In the genomic region with DNA sequence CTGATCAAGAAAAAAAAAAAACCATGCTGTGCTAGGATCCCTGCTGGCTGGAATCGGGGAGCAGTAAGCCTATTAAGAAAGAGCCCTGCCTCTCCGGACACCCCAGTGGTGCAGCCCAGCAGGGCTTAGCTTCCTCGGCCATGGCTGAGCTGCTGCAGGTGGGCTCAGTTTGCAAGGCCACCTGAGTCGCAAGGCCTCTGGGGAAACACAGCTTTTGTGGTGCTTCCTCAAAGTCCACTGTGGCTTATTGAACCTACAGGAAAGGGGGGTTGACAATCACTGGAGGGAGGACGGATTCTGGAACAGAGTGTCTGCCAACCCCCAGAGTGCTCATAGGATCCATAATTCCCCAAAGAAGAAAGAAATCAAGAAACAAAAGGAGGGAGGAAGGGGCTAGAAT, we compare ENCODE assay signal across 29 cellular contexts.
"Had no signal": no experiment of that assay in that cellular context is flagged by ENCODE, and none has a peak within 500 bp of the region (broad histone marks: within the 10 kb centered on the region; RNA-seq: fewer than 3 reads in every experiment).

No MANE protein-coding gene starts in this region.

- H3K9me3 Mint-ChIP-seq: activated CD4-positive, alpha-beta memory T cell treated with anti-CD3 and anti-CD28 coated beads, Interleukin-2, amount 10 ng/mL, durations not matched to agents 7 days and 5 days; activated CD4-positive, alpha-beta T cell treated with anti-CD3 and anti-CD28 coated beads, Interleukin-2, amount 10 ng/mL, durations not matched to agents 7 days and 5 days; activated naive CD4-positive, alpha-beta T cell treated with anti-CD3 and anti-CD28 coated beads for 36 hours; activated naive CD4-positive, alpha-beta T cell treated with anti-CD3 and anti-CD28 coated beads, Interleukin-2, amount 50 U/mL, for 24 hours; activated naive CD8-positive, alpha-beta T cell treated with anti-CD3 and anti-CD28 coated beads for 36 hours; activated naive CD8-positive, alpha-beta T cell treated with anti-CD3 and anti-CD28 coated beads, Interleukin-2, amount 50 U/mL, for 24 hours; activated T-helper 1 cell treated with anti-CD3 and anti-CD28 coated beads, Interleukin-12 subunit alpha, Interleukin-12 subunit beta, Interleukin-2, Interleukin-4 antibody, amounts not matched to agents 30 ng/mL and 10 ng/mL and 1 ng/mL, durations not matched to agents 14 hours and 24 hours and 36 hours; activated T-helper 2 cell treated with anti-CD3 and anti-CD28 coated beads, Interferon-gamma antibody, Interleukin-2, Interleukin-4, amounts not matched to agents 10 μg/mL and 5 μg/mL and 100 μg/mL, durations not matched to agents 14 hours and 24 hours and 36 hours had no signal

- H3K4me1 ChIP-seq: adrenal gland, body of pancreas, colonic mucosa had no signal

- ATAC-seq: activated naive CD8-positive, alpha-beta T cell treated with anti-CD3 and anti-CD28 coated beads, Interleukin-2, amount 50 U/mL, for 24 hours; body of pancreas; esophagus mucosa had no signal

- H3K9me3 ChIP-seq: adrenal gland, body of pancreas, colonic mucosa had no signal

- DNase-seq: activated CD4-positive, alpha-beta memory T cell treated with anti-CD3 and anti-CD28 coated beads, Interleukin-2, amount 10 ng/mL, durations not matched to agents 7 days and 5 days; activated CD4-positive, alpha-beta T cell treated with anti-CD3 and anti-CD28 coated beads for 1 hour; activated CD4-positive, alpha-beta T cell treated with anti-CD3 and anti-CD28 coated beads for 4 hours; activated CD4-positive, alpha-beta T cell treated with anti-CD3 and anti-CD28 coated beads, Interleukin-2, amount 10 ng/mL, durations not matched to agents 7 days and 5 days; activated CD4-positive, alpha-beta T cell treated with anti-CD3 and anti-CD28 coated beads, Interleukin-2, amount 50 U/mL, for 4 hours; activated CD8-positive, alpha-beta memory T cell treated with anti-CD3 and anti-CD28 coated beads, Interleukin-2, amount 50 U/mL, for 4 hours; activated effector memory CD4-positive, alpha-beta T cell treated with anti-CD3 and anti-CD28 coated beads, Interleukin-2, amount 50 U/mL, for 16 hours; activated naive CD4-positive, alpha-beta T cell treated with anti-CD3 and anti-CD28 coated beads for 36 hours; activated naive CD8-positive, alpha-beta T cell treated with anti-CD3 and anti-CD28 coated beads for 36 hours; activated naive CD8-positive, alpha-beta T cell treated with anti-CD3 and anti-CD28 coated beads, Interleukin-2, amount 50 U/mL, for 24 hours; activated T-cell treated with anti-CD3 and anti-CD28 coated beads, Interleukin-2, amount 50 U/mL, for 1 hour; activated T-cell treated with anti-CD3 and anti-CD28 coated beads, Interleukin-2, amount 50 U/mL, for 48 hours; adrenal gland; amygdala; aorta; body of pancreas; central memory CD4-positive, alpha-beta T cell; cerebellar nuclear complex; colonic mucosa; dorsolateral prefrontal cortex; effector memory CD4-positive, alpha-beta T cell; endodermal cell; foreskin fibroblast; T-helper 2 cell had no signal

- H3K4me1 Mint-ChIP-seq: activated CD4-positive, alpha-beta memory T cell treated with anti-CD3 and anti-CD28 coated beads, Interleukin-2, amount 10 ng/mL, durations not matched to agents 7 days and 5 days; activated CD4-positive, alpha-beta T cell treated with anti-CD3 and anti-CD28 coated beads, Interleukin-2, amount 10 ng/mL, durations not matched to agents 7 days and 5 days; activated naive CD4-positive, alpha-beta T cell treated with anti-CD3 and anti-CD28 coated beads, Interleukin-2, amount 50 U/mL, for 24 hours; activated naive CD8-positive, alpha-beta T cell treated with anti-CD3 and anti-CD28 coated beads for 36 hours; activated naive CD8-positive, alpha-beta T cell treated with anti-CD3 and anti-CD28 coated beads, Interleukin-2, amount 50 U/mL, for 24 hours had no signal

- H3K27me3 Mint-ChIP-seq: activated CD4-positive, alpha-beta memory T cell treated with anti-CD3 and anti-CD28 coated beads, Interleukin-2, amount 10 ng/mL, durations not matched to agents 7 days and 5 days; activated CD4-positive, alpha-beta T cell treated with anti-CD3 and anti-CD28 coated beads, Interleukin-2, amount 10 ng/mL, durations not matched to agents 7 days and 5 days; dendritic cell treated with granulocyte-macrophage colony-stimulating factor and Interleukin-4, amounts not matched to agents 40 ng/mL and 50 ng/mL, for 4 days had no signal

- H3K36me3 ChIP-seq: adrenal gland, colonic mucosa had no signal

- H3K36me3 Mint-ChIP-seq: activated naive CD4-positive, alpha-beta T cell treated with anti-CD3 and anti-CD28 coated beads, Interleukin-2, amount 50 U/mL, for 24 hours; activated naive CD8-positive, alpha-beta T cell treated with anti-CD3 and anti-CD28 coated beads for 36 hours had no signal

- H3K27ac ChIP-seq: adrenal gland, body of pancreas, colonic mucosa, dorsolateral prefrontal cortex had no signal

- H3K4me3 Mint-ChIP-seq: activated CD4-positive, alpha-beta memory T cell treated with anti-CD3 and anti-CD28 coated beads, Interleukin-2, amount 10 ng/mL, durations not matched to agents 7 days and 5 days; activated CD4-positive, alpha-beta T cell treated with anti-CD3 and anti-CD28 coated beads, Interleukin-2, amount 10 ng/mL, durations not matched to agents 7 days and 5 days; activated naive CD4-positive, alpha-beta T cell treated with anti-CD3 and anti-CD28 coated beads for 36 hours; activated naive CD4-positive, alpha-beta T cell treated with anti-CD3 and anti-CD28 coated beads, Interleukin-2, amount 50 U/mL, for 24 hours; activated naive CD8-positive, alpha-beta T cell treated with anti-CD3 and anti-CD28 coated beads for 36 hours; activated naive CD8-positive, alpha-beta T cell treated with anti-CD3 and anti-CD28 coated beads, Interleukin-2, amount 50 U/mL, for 24 hours; activated T-helper 1 cell treated with anti-CD3 and anti-CD28 coated beads, Interleukin-12 subunit alpha, Interleukin-12 subunit beta, Interleukin-2, Interleukin-4 antibody, amounts not matched to agents 30 ng/mL and 10 ng/mL and 1 ng/mL, durations not matched to agents 14 hours and 24 hours and 36 hours; dendritic cell treated with granulocyte-macrophage colony-stimulating factor and Interleukin-4, amounts not matched to agents 40 ng/mL and 50 ng/mL, for 4 days; endodermal cell had no signal

- H3K4me3 ChIP-seq: adrenal gland, body of pancreas, colonic mucosa, dorsolateral prefrontal cortex had no signal

- H3K27me3 ChIP-seq: adrenal gland, body of pancreas, colonic mucosa had no signal

- H3K27ac Mint-ChIP-seq: activated CD4-positive, alpha-beta memory T cell treated with anti-CD3 and anti-CD28 coated beads, Interleukin-2, amount 10 ng/mL, durations not matched to agents 7 days and 5 days; activated CD4-positive, alpha-beta T cell treated with anti-CD3 and anti-CD28 coated beads, Interleukin-2, amount 10 ng/mL, durations not matched to agents 7 days and 5 days; activated naive CD4-positive, alpha-beta T cell treated with anti-CD3 and anti-CD28 coated beads for 36 hours; activated naive CD4-positive, alpha-beta T cell treated with anti-CD3 and anti-CD28 coated beads, Interleukin-2, amount 50 U/mL, for 24 hours; activated naive CD8-positive, alpha-beta T cell treated with anti-CD3 and anti-CD28 coated beads for 36 hours; activated naive CD8-positive, alpha-beta T cell treated with anti-CD3 and anti-CD28 coated beads, Interleukin-2, amount 50 U/mL, for 24 hours; activated T-helper 1 cell treated with anti-CD3 and anti-CD28 coated beads, Interleukin-12 subunit alpha, Interleukin-12 subunit beta, Interleukin-2, Interleukin-4 antibody, amounts not matched to agents 30 ng/mL and 10 ng/mL and 1 ng/mL, durations not matched to agents 14 hours and 24 hours and 36 hours; activated T-helper 2 cell treated with anti-CD3 and anti-CD28 coated beads, Interferon-gamma antibody, Interleukin-2, Interleukin-4, amounts not matched to agents 10 μg/mL and 5 μg/mL and 100 μg/mL, durations not matched to agents 14 hours and 24 hours and 36 hours; dendritic cell treated with granulocyte-macrophage colony-stimulating factor and Interleukin-4, amounts not matched to agents 40 ng/mL and 50 ng/mL, for 4 days; endodermal cell had no signal
